ENCODE assay signal across 23 cellular contexts in the genomic region with DNA sequence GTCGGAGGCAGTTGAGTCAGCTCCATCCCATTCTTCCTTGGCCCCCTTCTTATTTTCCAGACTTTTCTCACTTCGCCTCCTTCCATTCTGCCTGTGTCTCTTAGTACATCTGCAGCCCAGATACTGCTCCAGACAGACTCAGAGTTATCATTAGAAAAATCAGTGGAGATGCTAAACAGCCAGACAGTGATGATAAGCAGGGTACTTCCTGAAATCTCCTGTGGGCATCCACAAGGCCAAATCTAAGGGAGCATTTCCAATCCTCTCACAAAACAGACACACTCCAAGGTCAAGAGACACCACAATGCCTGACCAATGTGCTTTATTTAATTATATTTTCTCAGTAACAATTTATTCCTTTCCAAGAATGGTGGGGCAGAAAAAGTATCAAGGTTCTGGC. TPM values are rescaled to one million over a fixed set of nuclear protein-coding genes. Genes with fewer than 3 reads are reported as not detected.
"Had no signal": no experiment of that assay in that cellular context is flagged by ENCODE, and none has a peak within 500 bp of the region (broad histone marks: within the 10 kb centered on the region; RNA-seq: fewer than 3 reads in every experiment).

No MANE protein-coding gene starts in this region.

- H3K4me1 ChIP-seq: adrenal gland, prostate gland, tibial nerve, uterus had no signal

- H3K27me3 ChIP-seq: adrenal gland, cardiac muscle cell, right atrium auricular region, tibial nerve, uterus had no signal

- ATAC-seq: left lobe of liver; stimulated activated naive CD8-positive, alpha-beta T cell treated with anti-CD3 and anti-CD28 coated beads, Interleukin-15, Interleukin-2, amounts not matched to agents 100 U/mL and 50 U/mL, for 24 hours had no signal

- H3K27ac ChIP-seq: adrenal gland, cardiac muscle cell, prostate gland, right atrium auricular region, SK-N-MC, tibial nerve, uterus, VCaP had no signal

- H3K9me3 ChIP-seq: adrenal gland, prostate gland, right atrium auricular region, uterus had no signal

- H3K4me3 Mint-ChIP-seq: activated T-helper 1 cell treated with anti-CD3 and anti-CD28 coated beads, Interleukin-12 subunit alpha, Interleukin-12 subunit beta, Interleukin-2, Interleukin-4 antibody, amounts not matched to agents 30 ng/mL and 10 ng/mL and 1 ng/mL, durations not matched to agents 14 hours and 24 hours and 36 hours had no signal

- DNase-seq: activated CD4-positive, alpha-beta T cell treated with anti-CD3 and anti-CD28 coated beads, Interleukin-2, amount 50 U/mL, for 1 hour; activated CD4-positive, CD25-positive, alpha-beta regulatory T cell treated with anti-CD3 and anti-CD28 coated beads, Interleukin-2, amount 50 U/mL, for 72 hours; activated naive CD4-positive, alpha-beta T cell; adrenal gland; hypothalamus; kidney; stimulated activated CD4-positive, alpha-beta T cell treated with anti-CD3 and anti-CD28 coated beads, Interleukin-2, amount 100 ng/mL, for 24 hours; stimulated activated naive CD8-positive, alpha-beta T cell treated with anti-CD3 and anti-CD28 coated beads, Interleukin-15, Interleukin-2, amounts not matched to agents 100 U/mL and 50 U/mL, for 24 hours; T-helper 1 cell; uterus had no signal

- H3K36me3 ChIP-seq: adrenal gland, cardiac muscle cell, prostate gland, right atrium auricular region, uterus had no signal

- H3K4me3 ChIP-seq: adrenal gland, cardiac muscle cell, lung, prostate gland, right atrium auricular region, SK-N-MC, tibial nerve, uterus had no signal

- H3K27ac Mint-ChIP-seq: activated T-helper 1 cell treated with anti-CD3 and anti-CD28 coated beads, Interleukin-12 subunit alpha, Interleukin-12 subunit beta, Interleukin-2, Interleukin-4 antibody, amounts not matched to agents 30 ng/mL and 10 ng/mL and 1 ng/mL, durations not matched to agents 14 hours and 24 hours and 36 hours had no signal

RNA-seq across cellular contexts. Expression of a gene that starts 14.5 kb away (rescaled TPM):
- total RNA-seq: adrenal gland, cardiac muscle cell, fibroblast of lung, frontal cortex, left lobe of liver, myocyte, osteocyte, tibial nerve had no signal
- polyA plus RNA-seq: adrenal gland, fibroblast of lung had no signal

RNA-seq across cellular contexts. Expression of a gene that starts 49.7 kb away (rescaled TPM):
- total RNA-seq: fibroblast of lung, frontal cortex, left lobe of liver, osteocyte, tibial nerve had no signal
- polyA plus RNA-seq: adrenal gland, fibroblast of lung had no signal
